Comparison of ENCODE assay signal across 20 cellular contexts in the genomic region with DNA sequence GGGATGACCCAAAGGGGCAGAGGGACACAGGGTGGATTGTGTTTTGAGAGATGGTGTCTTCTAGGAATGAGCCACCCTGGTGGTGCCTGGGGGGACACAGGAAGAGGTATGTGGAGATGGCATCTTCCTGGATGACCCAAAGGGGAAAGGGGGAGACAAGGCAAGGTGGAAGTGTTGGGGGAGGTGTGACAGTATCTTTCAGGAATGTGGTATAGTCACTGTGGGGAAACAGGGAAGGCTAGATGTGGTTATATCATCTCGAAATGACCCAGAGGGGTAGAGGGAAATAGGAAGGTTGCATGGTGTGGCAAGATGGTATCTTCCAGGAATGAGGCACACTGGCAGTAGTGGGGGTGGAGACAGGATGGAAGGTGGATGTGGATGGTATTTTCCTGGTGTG.
DNase-seq lines count a peak whose midpoint lies in the region; ATAC-seq and TF ChIP-seq lines count a peak whose summit lies in the region.
"Had no signal": no experiment of that assay in that cellular context is flagged by ENCODE, and none has a peak within 500 bp of the region (broad histone marks: within the 10 kb centered on the region; RNA-seq: fewer than 3 reads in every experiment).

No MANE protein-coding gene starts in this region.

- peaks cover 7% of the 10 kb centered on the region for H3K4me1 ChIP-seq in foreskin keratinocyte
- H3K4me1 ChIP-seq in body of pancreas, result no peaks in the 10 kb centered on the region

- H3K27me3 ChIP-seq in foreskin keratinocyte (no peaks in the 10 kb centered on the region), body of pancreas (no peaks in the 10 kb centered on the region)
- H3K27me3 ChIP-seq: MG63 had no signal

- H3K36me3 ChIP-seq in body of pancreas (replicated peaks in 1 of 2; ENCODE audit: insufficient read depth in 1 of 2, low read depth in 2 of 2), result no peaks in the 10 kb centered on the region
- H3K36me3 ChIP-seq: MG63 had no signal

- peak overlapping the region; percentile 98 for H3K27ac ChIP-seq in foreskin keratinocyte
- H3K27ac ChIP-seq in body of pancreas, result no peak overlapping the region
- H3K27ac ChIP-seq: C4-2B had no signal

- intact Hi-C loops in body of pancreas (cut with DNase I), result no loop called here

- ATAC-seq in foreskin keratinocyte (peak; percentile 36), body of pancreas (no peak)
- ATAC-seq: SK-N-SH treated with all-trans-retinoic acid at 6 μM for 48 hours had no signal

- no peak for TF ChIP-seq POLR2A in body of pancreas (IDR thresholded peaks at IDR 0.05)

- no peaks in the 10 kb centered on the region for H3K9me3 ChIP-seq in body of pancreas
- H3K9me3 ChIP-seq: MG63 had no signal

- TF ChIP-seq CTCF in foreskin keratinocyte (conservative IDR thresholded peaks at IDR 0.05) (no peak), body of pancreas (IDR thresholded peaks at IDR 0.05) (no peak)

- DNase-seq in A172 (ENCODE audit: low spot score) (peak; percentile 36), HT1080 (ENCODE audit: low read depth) (peak; percentile 86), SW480 (ENCODE audit: low spot score) (peak; percentile 21), foreskin keratinocyte (peak; percentile 81 to 93), body of pancreas (no peak), COLO668 (lab: John Stamatoyannopoulos, UW; ENCODE audit: unreplicated experiment) (no peak), putamen (ENCODE audit: low spot score) (no peak)
- no peak for DNase-seq in stimulated activated CD4-positive, alpha-beta T cell treated with anti-CD3 and anti-CD28 coated beads, Interleukin-4, amount 100 ng/mL, for 4 hours
- DNase-seq: 8988T; CD8-positive, alpha-beta memory T cell; GOT3; HCEC 1CT; Karpas-422; MG63; NCI-H1417; NCI-H1694 treated with DMSO at 0.1 percent for 48 hours; NCI-H2107; NCI-H69 had no signal

- WGBS in body of pancreas, 2 donors, result 91 to 92% methylated on average over 1 of the region's 1 CpG

- H3K4me3 ChIP-seq in body of pancreas, result no peak overlapping the region
- H3K4me3 ChIP-seq: MG63 had no signal

Comparison
In these comparisons a context has a peak if more than half of its experiments do, and no peak if none do; other contexts are left out.
1. DNase-seq: peak in A172 (single experiment), HT1080 (single experiment), SW480 (single experiment) and foreskin keratinocyte (2 of 2); none in body of pancreas (0 of 4), COLO668 (single experiment), putamen (single experiment) and stimulated activated CD4-positive, alpha-beta T cell treated with anti-CD3 and anti-CD28 coated beads, Interleukin-4, amount 100 ng/mL, for 4 hours (0 of 2).